Comparison of ENCODE assay signal across 8 cellular contexts in the genomic region with DNA sequence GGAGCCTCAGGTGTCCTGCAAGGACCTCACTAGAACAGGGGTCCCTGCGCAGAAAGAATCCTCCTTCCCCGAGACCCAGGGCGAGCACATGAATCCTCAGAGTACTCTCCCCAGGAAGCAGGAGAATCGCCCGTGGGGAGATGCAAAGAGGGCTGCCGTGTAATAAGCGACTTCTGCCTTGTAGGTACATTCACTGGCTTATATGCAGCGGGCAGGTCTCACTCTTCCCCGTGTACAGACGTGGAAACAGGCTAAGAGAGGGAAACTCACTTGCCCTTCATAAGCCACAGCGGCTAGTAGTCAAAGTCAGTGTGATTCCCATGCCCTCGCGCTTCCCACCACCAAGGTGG. TPM values are rescaled to one million over a fixed set of nuclear protein-coding genes. Genes with fewer than 3 reads are reported as not detected.
A peak's percentile ranks its signal among the peaks of the same experiment; 100 is the strongest.
DNase-seq lines count a peak whose midpoint lies in the region; ATAC-seq, FAIRE-seq and TF ChIP-seq lines count a peak whose summit lies in the region.

No MANE protein-coding gene starts in this region.

- peak overlapping the region; percentile 93 for H3K9ac ChIP-seq in SK-N-MC (ENCODE audit: insufficient read length)

- H3K27me3 ChIP-seq in heart left ventricle, result peaks cover 0 to 10% (median 0%) of the 10 kb centered on the region in 9 donors

- peaks cover 3 to 31% (median 22%) of the 10 kb centered on the region in 12 donors for H3K4me1 ChIP-seq in heart left ventricle

- no peaks in the 10 kb centered on the region for H3K9me3 ChIP-seq in heart left ventricle
- H3K9me3 ChIP-seq in SK-N-MC (ENCODE audit: low read depth, low read length), result no peaks in the 10 kb centered on the region

- intact Hi-C loops in heart left ventricle (cut with DNase I), result loop anchor here in 1 of 10 donors (5.0 kb wide), 1 partner anchor 82 kb away; no protein-coding TSS in a partner anchor
- intact Hi-C loops in Right ventricle myocardium inferior (cut with DNase I), result no loop called here
- intact Hi-C loops in sciatic nerve (cut with DNase I), result no loop called here

- TF ChIP-seq CTCF in heart left ventricle (IDR thresholded peaks at IDR 0.05), result no peak
- TF ChIP-seq CTCF in fibroblast of villous mesenchyme (IDR thresholded peaks at IDR 0.05; ENCODE audit: insufficient read depth, low read depth, low read length), result no peak

- peak in 1 of 4 donors; percentile 3 for ATAC-seq in heart left ventricle
- ATAC-seq in Right ventricle myocardium inferior, result no peak
- ATAC-seq in sciatic nerve, result peak; percentile 7

- H3K27ac ChIP-seq in heart left ventricle (peak overlapping the region in 3 of 12 donors; percentile 74 to 80 (median 76)), SK-N-MC (peak overlapping the region; percentile 53; the same call in 1 of the 2 replicates)

- no peak for TF ChIP-seq POLR2A in heart left ventricle (IDR thresholded peaks at IDR 0.05)

- DNase-seq in heart left ventricle (no peak), Right ventricle myocardium inferior (ENCODE audit: missing footprints) (no peak), SK-N-MC (ENCODE audit: low read depth, low spot score) (no peak), fibroblast of villous mesenchyme (ENCODE audit: low read depth) (no peak), sciatic nerve (ENCODE audit: low spot score) (no peak), DMS153 treated with DMSO at 0.1 percent for 48 hours (lab: John Stamatoyannopoulos, UW; ENCODE audit: unreplicated experiment) (no peak), GM19239 (ENCODE audit: insufficient read length, low spot score) (no peak), AG08396 (ENCODE audit: low spot score) (no peak)

- no peak for FAIRE-seq in GM19239 (lab: Jason Lieb, UNC)

- H3K4me3 ChIP-seq in heart left ventricle (peak overlapping the region; percentile 6 to 65 (median 51)), SK-N-MC (peak overlapping the region; percentile 95), fibroblast of villous mesenchyme (ENCODE audit: low read depth, low read length) (peak overlapping the region; percentile 70)

- no peaks in the 10 kb centered on the region for H3K36me3 ChIP-seq in heart left ventricle
- H3K36me3 ChIP-seq in SK-N-MC (ENCODE audit: insufficient read depth, low read length), result peaks cover 23% of the 10 kb centered on the region

- WGBS in heart left ventricle, 4 donors, result 1 to 2% (median 1%) methylated on average over 10 to 13 of the region's 13 CpGs

RNA-seq across cellular contexts. Expression of gene PIF1, which starts 0.4 kb away (rescaled TPM):
- total RNA-seq in heart left ventricle (1 to 10 TPM in 2 of 9 donors, under 1 TPM in 5, not detected in 2; 0.23 to 4.6 (median 0.52) TPM), Right ventricle myocardium inferior (0.73 TPM), fibroblast of villous mesenchyme (9.7 and 11.2 TPM in 2 replicates), sciatic nerve (0.76 TPM)
- polyA plus RNA-seq in heart left ventricle, result under 1 TPM; 0.40 to 0.88 TPM

RNA-seq across cellular contexts. Expression of gene PLEKHO2, which starts 16.7 kb away (rescaled TPM):
- total RNA-seq in heart left ventricle, result 10 to 100 TPM in 3 of 9 donors, 1 to 10 TPM in 6; 7.0 to 50.8 (median 9.2) TPM
- polyA plus RNA-seq in heart left ventricle, result 10 to 100 TPM in 1 of 2 donors, 1 to 10 TPM in 1; 5.3 to 13.4 TPM
- 10.4 TPM for total RNA-seq in Right ventricle myocardium inferior
- 30.9 and 48.8 TPM in 2 replicates for total RNA-seq in fibroblast of villous mesenchyme
- 62.9 TPM for total RNA-seq in sciatic nerve

RNA-seq across cellular contexts. Expression of gene RBPMS2, which starts 49.7 kb away (rescaled TPM):
- total RNA-seq in heart left ventricle (100 to 1,000 TPM in 7 of 9 donors, 10 to 100 TPM in 2; 49.8 to 530 (median 189) TPM), Right ventricle myocardium inferior (255 TPM), fibroblast of villous mesenchyme (under 0.01 TPM in 1 of 2 replicates, not detected in the other), sciatic nerve (14.2 TPM)
- polyA plus RNA-seq in heart left ventricle, result 100 to 1,000 TPM; 238 to 408 TPM

Comparison
In these comparisons a context has a peak if more than half of its experiments do, and no peak if none do; other contexts are left out.
1. RNA of gene RBPMS2, which starts 49.7 kb away (total RNA-seq): 255 TPM in Right ventricle myocardium inferior (single experiment), 49.8 to 530 TPM in heart left ventricle and 14.2 TPM in sciatic nerve (single experiment); under 0.01 TPM in fibroblast of villous mesenchyme; every median in the first group is over 10 times any median in the second.
2. Peak in every context shown above with its lines, with median percentiles within 50 percentile points of each other: H3K4me3 ChIP-seq.